9 cellular contexts compared by ENCODE assay signal in genomic region chr10:70664702-70665195, GRCh38. TPM values are rescaled to one million over a fixed set of nuclear protein-coding genes. Genes with fewer than 3 reads are reported as not detected.
DNase-seq lines count a peak whose midpoint lies in the region; ATAC-seq, FAIRE-seq and TF ChIP-seq lines count a peak whose summit lies in the region.
"Had no signal": no experiment of that assay in that cellular context is flagged by ENCODE, and none has a peak within 500 bp of the region (broad histone marks: within the 10 kb centered on the region; RNA-seq: fewer than 3 reads in every experiment).

No MANE protein-coding gene starts in this region.

- FAIRE-seq in GM12892 (lab: Jason Lieb, UNC): peak; percentile 48

- no peak for ATAC-seq in HG03280 (IDR thresholded peaks at IDR 0.05; ENCODE audit: unreplicated experiment)
- ATAC-seq in HG02973 (IDR thresholded peaks at IDR 0.05; ENCODE audit: unreplicated experiment): no peak
- no peak for ATAC-seq in GM21528 (IDR thresholded peaks at IDR 0.05; ENCODE audit: low FRiP score, unreplicated experiment)

- TF ChIP-seq CTCF in fibroblast of mammary gland (conservative IDR thresholded peaks at IDR 0.05; ENCODE audit: control insufficient read depth, insufficient read depth, low read depth, low read length) (no peak), retinal pigment epithelial cell (conservative IDR thresholded peaks at IDR 0.05; ENCODE audit: low read depth, low read length) (no peak)

- no peak for DNase-seq in GM12892 (ENCODE audit: insufficient read length)
- DNase-seq in OCI-M1 (lab: John Stamatoyannopoulos, UW): peak; percentile 72
- DNase-seq in fibroblast of mammary gland (ENCODE audit: low read depth): peak; percentile 99
- DNase-seq in retinal pigment epithelial cell (ENCODE audit: low read depth): peak; percentile 69
- no peak for DNase-seq in stimulated activated CD4-positive, alpha-beta T cell treated with anti-CD3 and anti-CD28 coated beads, Interleukin-15, amount 100 ng/mL, for 24 hours
- DNase-seq: stimulated activated CD4-positive, alpha-beta T cell treated with anti-CD3 and anti-CD28 coated beads, Interleukin-4, amount 100 ng/mL, for 24 hours had no signal

- TF ChIP-seq POLR2A in GM12892 (IDR thresholded peaks at IDR 0.05; ENCODE audit: low read depth, low read length): no peak

- no peak overlapping the region for H3K4me3 ChIP-seq in fibroblast of mammary gland (ENCODE audit: control insufficient read depth, low read depth, low read length)
- no peak overlapping the region for H3K4me3 ChIP-seq in retinal pigment epithelial cell (ENCODE audit: low read length)

RNA-seq across cellular contexts. Expression of gene ADAMTS14, which starts 7.6 kb away (rescaled TPM):
- polyA plus RNA-seq in GM12892 (2012; ENCODE audit: missing spikeins): 0.28 TPM

Comparison
In these comparisons a context has a peak if more than half of its experiments do, and no peak if none do; other contexts are left out.
1. DNase-seq: peak in OCI-M1 (single experiment), fibroblast of mammary gland (single experiment) and retinal pigment epithelial cell (single experiment); none in GM12892 (single experiment) and stimulated activated CD4-positive, alpha-beta T cell treated with anti-CD3 and anti-CD28 coated beads, Interleukin-15, amount 100 ng/mL, for 24 hours (single experiment).